7 cellular contexts compared by ENCODE assay signal in genomic region chrX:49106930-49107329, GRCh38. TPM values are rescaled to one million over a fixed set of nuclear protein-coding genes. Genes with fewer than 3 reads are reported as not detected.
DNase-seq lines count a peak whose midpoint lies in the region; ATAC-seq and TF ChIP-seq lines count a peak whose summit lies in the region.

No MANE protein-coding gene starts in this region.

- no peaks in the 10 kb centered on the region for H3K36me3 ChIP-seq in brain microvascular endothelial cell (replicated peaks)

- DNase-seq in GDM1 (lab: John Stamatoyannopoulos, UW) (peak; percentile 25), Kasumi-1 (lab: John Stamatoyannopoulos, UW) (peak; percentile 28 to 49), brain microvascular endothelial cell (peak; percentile 25), left colon (no peak), NCI-H524 treated with DMSO at 0.1 percent for 48 hours (lab: John Stamatoyannopoulos, UW) (no peak)

- no peaks in the 10 kb centered on the region for H3K27me3 ChIP-seq in brain microvascular endothelial cell (replicated peaks)

- in situ Hi-C loops in brain microvascular endothelial cell (cut with HindIII; ENCODE audit: low pct_ligation_motif_present, low sequenced_read_pairs) = no loop called here

- H3K4me3 ChIP-seq in brain microvascular endothelial cell (ENCODE audit: low read depth, low read length) = no peak overlapping the region

- intact Hi-C loops in left colon (cut with DNase I, micrococcal nuclease) = no loop called here

- ATAC-seq in left colon (peak; percentile 83), HG03442 (IDR thresholded peaks at IDR 0.05; ENCODE audit: unreplicated experiment) (no peak), GM19351 (IDR thresholded peaks at IDR 0.05; ENCODE audit: unreplicated experiment) (no peak)

- TF ChIP-seq CTCF in brain microvascular endothelial cell (IDR thresholded peaks at IDR 0.05; ENCODE audit: low read depth, low read length, missing control alignments) = peak; percentile 66

- H3K27ac ChIP-seq in brain microvascular endothelial cell = no peak overlapping the region

RNA-seq across cellular contexts. Expression of gene GPKOW, which starts 16.6 kb away (rescaled TPM):
- 10 to 100 TPM; 21.7 to 23.8 TPM for total RNA-seq in left colon

RNA-seq across cellular contexts. Expression of gene WDR45, which starts 27.2 kb away (rescaled TPM):
- total RNA-seq in left colon = 10 to 100 TPM; 39.7 to 57.7 TPM

RNA-seq across cellular contexts. Expression of gene PRAF2, which starts 33.1 kb away (rescaled TPM):
- total RNA-seq in left colon = 1 to 10 TPM; 4.2 to 5.9 TPM

RNA-seq across cellular contexts. Expression of gene CCDC120, which starts 48.1 kb away (rescaled TPM):
- 10 to 100 TPM; 15.0 to 15.7 TPM for total RNA-seq in left colon

RNA-seq across cellular contexts. Expression of gene MAGIX, which starts 55.6 kb away (rescaled TPM):
- total RNA-seq in left colon = 10 to 100 TPM; 13.9 to 15.7 TPM

Comparison
In these comparisons a context has a peak if more than half of its experiments do, and no peak if none do; other contexts are left out.
1. DNase-seq: peak in GDM1 (single experiment), Kasumi-1 (2 of 2) and brain microvascular endothelial cell (single experiment); none in left colon (0 of 2) and NCI-H524 treated with DMSO at 0.1 percent for 48 hours (single experiment).